ENCODE assay signal across 1 cellular context in genomic region chr7:150898475-150899011, GRCh38.
TF ChIP-seq lines count a peak whose summit lies in the region.

No MANE protein-coding gene starts in this region.

TF ChIP-seq in K562, 482 proteins besides CTCF, POLR2A, EP300 and RAD21 (continued from another document and continues in another):
- TF ChIP-seq CHD7 (IDR thresholded peaks at IDR 0.05; ENCODE audit: low read depth, low read length), result no peak
- TF ChIP-seq ZBTB40 (IDR thresholded peaks at IDR 0.05), result no peak
- TF ChIP-seq ZBTB40 (CRISPR knock-in tag; IDR thresholded peaks at IDR 0.05), result no peak
- TF ChIP-seq SETDB1 (IDR thresholded peaks at IDR 0.05; ENCODE audit: low read length), result no peak
- 0 out of 2 replicates have a peak, but pooled peaks have one; percentile 44 for TF ChIP-seq LCOR (CRISPR knock-in tag; IDR thresholded peaks at IDR 0.05)
- no peak for TF ChIP-seq POLR3A (IDR thresholded peaks at IDR 0.05; ENCODE audit: borderline replicate concordance, extremely low read depth, insufficient read depth, insufficient read length)
- no peak for TF ChIP-seq MLX (CRISPR knock-in tag; conservative IDR thresholded peaks at IDR 0.05)
- TF ChIP-seq TARDBP (IDR thresholded peaks at IDR 0.05), result no peak
- no peak for TF ChIP-seq PHF8 (IDR thresholded peaks at IDR 0.05; ENCODE audit: borderline replicate concordance, low read length)
- peak; percentile 51 for TF ChIP-seq NBN (IDR thresholded peaks at IDR 0.05; ENCODE audit: low read depth)
- no peak for TF ChIP-seq ZNF512 (tag; IDR thresholded peaks at IDR 0.05)
- TF ChIP-seq MTA3 (IDR thresholded peaks at IDR 0.05; ENCODE audit: borderline replicate concordance), result 0 out of 2 replicates have a peak, but pooled peaks have one; percentile 66
- TF ChIP-seq ELF2 (CRISPR knock-in tag; IDR thresholded peaks at IDR 0.05), result no peak
- TF ChIP-seq DNMT1 (IDR thresholded peaks at IDR 0.05), result no peak
- no peak for TF ChIP-seq ELF4 (CRISPR knock-in tag; IDR thresholded peaks at IDR 0.05)
- no peak for TF ChIP-seq ZNF785 (CRISPR knock-in tag; IDR thresholded peaks at IDR 0.05)
- TF ChIP-seq ARID4B (CRISPR knock-in tag; IDR thresholded peaks at IDR 0.05), result no peak
- no peak for TF ChIP-seq U2AF2 (optimal IDR thresholded peaks at IDR 0.05; ENCODE audit: low read depth, low read length)
- TF ChIP-seq ID3 (CRISPR knock-in tag; IDR thresholded peaks at IDR 0.05), result no peak
- peak; percentile 44; the same call in 1 of the 2 replicates for TF ChIP-seq ID3 (tag; IDR thresholded peaks at IDR 0.05)
- TF ChIP-seq ZBTB8A (IDR thresholded peaks at IDR 0.05; ENCODE audit: partially characterized antibody), result no peak
